8 cellular contexts compared by ENCODE assay signal in the genomic region with DNA sequence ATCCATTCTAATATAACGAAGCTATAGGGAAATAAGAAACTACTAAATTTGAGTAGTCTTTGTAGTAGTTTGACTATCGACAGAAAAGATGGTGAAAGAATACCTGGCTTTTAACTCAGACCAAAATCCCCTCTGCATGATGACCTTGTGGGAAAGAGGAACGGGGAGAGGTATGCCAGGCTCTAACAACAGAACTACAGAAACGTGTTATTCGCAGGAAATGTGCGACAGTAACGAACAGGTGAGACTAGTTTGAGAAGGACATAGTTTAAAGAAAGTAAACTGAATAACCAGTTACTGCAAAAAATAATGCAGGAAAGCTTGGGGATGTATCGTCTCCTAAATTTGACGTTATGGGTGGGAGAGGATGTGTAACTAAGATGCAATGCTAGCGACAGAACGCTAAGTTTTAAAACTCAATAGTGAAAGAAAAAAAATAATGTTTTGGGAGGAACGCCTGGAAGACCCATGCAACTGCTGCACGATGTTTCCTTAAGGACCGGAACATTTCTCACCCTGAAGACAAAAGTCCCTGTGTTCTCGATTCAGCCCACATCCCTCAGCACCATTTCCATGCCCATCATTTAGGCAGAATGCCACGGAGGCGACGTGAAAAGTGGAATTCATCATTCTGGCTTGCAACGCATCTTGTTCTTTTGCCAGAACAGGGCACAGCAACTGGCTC. TPM values are rescaled to one million over a fixed set of nuclear protein-coding genes. Genes with fewer than 3 reads are reported as not detected.
DNase-seq lines count a peak whose midpoint lies in the region; ATAC-seq, FAIRE-seq and TF ChIP-seq lines count a peak whose summit lies in the region.

No MANE protein-coding gene starts in this region.

- peak overlapping the region; percentile 99 for H3K4me3 ChIP-seq in PC-3 (ENCODE audit: low read length)
- H3K4me3 ChIP-seq in ovary, result peak overlapping the region; percentile 97

- FAIRE-seq in GM12892 (lab: Jason Lieb, UNC), result peak; percentile 57

- H3K4me1 ChIP-seq in PC-3 (ENCODE audit: insufficient read depth, low read length) (peaks cover 9% of the 10 kb centered on the region), ovary (ENCODE audit: insufficient read depth) (peaks cover 1% of the 10 kb centered on the region)

- peak overlapping the region; percentile 95 for H3K4me2 ChIP-seq in PC-3 (ENCODE audit: low read length)

- no peaks in the 10 kb centered on the region for H3K27me3 ChIP-seq in PC-3 (ENCODE audit: low read length)
- H3K27me3 ChIP-seq in ovary, result no peaks in the 10 kb centered on the region

- CTCF ChIA-PET in PC-3 (lab: Charles Lee), result no interaction called here

- DNase-seq in GM12892 (ENCODE audit: insufficient read length) (no peak), PC-3 (no peak), epithelial cell of prostate (ENCODE audit: low read depth, low spot score) (no peak), ovary (no peak), germinal center (ENCODE audit: low spot score) (no peak), NCI-H1436 treated with DMSO at 0.1 percent for 48 hours (lab: John Stamatoyannopoulos, UW) (no peak), SKM-1 (lab: John Stamatoyannopoulos, UW; ENCODE audit: unreplicated experiment) (no peak)

- H2AFZ ChIP-seq in PC-3 (ENCODE audit: low read length), result peak overlapping the region; percentile 97

- H3K27ac ChIP-seq in PC-3 (ENCODE audit: low read length), result 0 out of 2 replicates have a peak overlapping the region, but pooled peaks have one; percentile 18
- peak overlapping the region; percentile 93 for H3K27ac ChIP-seq in epithelial cell of prostate
- peak overlapping the region in 1 of 2 donors; percentile 99 for H3K27ac ChIP-seq in ovary

- H3K79me2 ChIP-seq in PC-3 (ENCODE audit: low read length), result peaks cover 28% of the 10 kb centered on the region

- no peaks in the 10 kb centered on the region for H3K9me2 ChIP-seq in PC-3 (replicated peaks; ENCODE audit: low read length)

- H3K9me3 ChIP-seq in PC-3 (ENCODE audit: low read length), result no peaks in the 10 kb centered on the region
- no peaks in the 10 kb centered on the region for H3K9me3 ChIP-seq in ovary

- 2 to 10% (median 5%) methylated on average over 19 of the region's 19 CpGs for WGBS in ovary, 3 donors

- ATAC-seq in PC-3 (no peak), GM21447 (IDR thresholded peaks at IDR 0.05; ENCODE audit: unreplicated experiment) (no peak)

- POLR2A ChIA-PET in PC-3 (lab: Charles Lee; ENCODE audit: unreplicated experiment), result interaction anchor here (0.6 to 0.7 kb wide), 6 partner anchors 73 to 1556 kb away, joined by 4 to 14 read pairs (median 4); a partner anchor contains a TSS

- TF ChIP-seq POLR2A in GM12892 (IDR thresholded peaks at IDR 0.05; ENCODE audit: low read depth, low read length) (peak; percentile 65; the same call in 1 of the 2 replicates), ovary (IDR thresholded peaks at IDR 0.05) (no peak)

- H3K36me3 ChIP-seq in PC-3 (ENCODE audit: low read depth, low read length) (no peaks in the 10 kb centered on the region), ovary (no peaks in the 10 kb centered on the region)

- TF ChIP-seq EP300 in ovary (IDR thresholded peaks at IDR 0.05), result no peak

- no TSS peak for BruUV-seq in PC-3 (replicated peaks; lab: Mats Ljungman, UMichigan)

- H4K20me1 ChIP-seq in PC-3 (ENCODE audit: low read length), result no peaks in the 10 kb centered on the region

- intact Hi-C loops in PC-3 (cut with micrococcal nuclease) (loop anchor here (2.0 to 10.0 kb wide), 5 partner anchors 60 to 1652 kb away; a partner anchor contains a TSS), ovary (cut with DNase I) (loop anchor here in 1 of 4 donors (5.0 to 10.0 kb wide), 2 partner anchors 208 to 545 kb away; a partner anchor contains a TSS)

- TF ChIP-seq CTCF in PC-3 (conservative IDR thresholded peaks at IDR 0.05; ENCODE audit: low read depth, low read length) (no peak), ovary (IDR thresholded peaks at IDR 0.05) (no peak)

- H3K9ac ChIP-seq in PC-3 (ENCODE audit: low read length), result peak overlapping the region; percentile 61

- no peaks in the 10 kb centered on the region for H3F3A ChIP-seq in PC-3 (ENCODE audit: low read length, unreplicated experiment)

RNA-seq across cellular contexts. Expression of a gene that starts 1.6 kb away (rescaled TPM):
- 15.5 TPM for polyA plus RNA-seq in GM12892 (2012; ENCODE audit: missing spikeins)
- total RNA-seq in PC-3 (2014; rRNA removed) (15.2 and 20.3 TPM in 2 replicates), ovary (10 to 100 TPM in 6 of 7 donors, 1 to 10 TPM in 1; 8.8 to 23.1 (median 15.0) TPM)
- polyA plus RNA-seq in ovary, result 10 to 100 TPM in 1 of 2 donors, 1 to 10 TPM in 1; 6.6 to 13.3 TPM
